9 cellular contexts compared by ENCODE assay signal in genomic region chr5:139138790-139139189, GRCh38. TPM values are rescaled to one million over a fixed set of nuclear protein-coding genes. Genes with fewer than 3 reads are reported as not detected.
DNase-seq lines count a peak whose midpoint lies in the region; FAIRE-seq and TF ChIP-seq lines count a peak whose summit lies in the region.
"Had no signal": no experiment of that assay in that cellular context is flagged by ENCODE, and none has a peak within 500 bp of the region (broad histone marks: within the 10 kb centered on the region; RNA-seq: fewer than 3 reads in every experiment).

No MANE protein-coding gene starts in this region.

- no CpG with 5 or more reads among the region's 4 CpGs for WGBS in trophoblast cell (ENCODE audit: extremely low coverage, insufficient coverage, insufficient read length)

- H3K14ac ChIP-seq in trophoblast cell (ENCODE audit: low read length): no peak overlapping the region

- no peak overlapping the region for H4K8ac ChIP-seq in trophoblast cell (ENCODE audit: low read depth, low read length)

- H3K36me3 ChIP-seq in endothelial cell of umbilical vein (ENCODE audit: control insufficient read depth in 2 of 2, extremely low read depth in 1 of 2, insufficient read depth in 2 of 2, low read length in 2 of 2) (no peaks in the 10 kb centered on the region), trophoblast cell (ENCODE audit: control insufficient read depth in 1 of 2, insufficient read depth in 2 of 2, low read length in 2 of 2) (no peaks in the 10 kb centered on the region), WERI-Rb-1 (peaks cover 3% of the 10 kb centered on the region; the same call in 1 of the 2 replicates)

- intact Hi-C loops in endothelial cell of umbilical vein (cut with micrococcal nuclease): loop anchor here (5.0 kb wide), 2 partner anchors 201 to 496 kb away; no protein-coding TSS in a partner anchor

- no peak for TF ChIP-seq POLR2A in endothelial cell of umbilical vein (IDR thresholded peaks at IDR 0.05; ENCODE audit: low read depth, low read length)

- no peaks in the 10 kb centered on the region for H3K9me1 ChIP-seq in endothelial cell of umbilical vein (replicated peaks; ENCODE audit: control insufficient read depth, extremely low read depth, insufficient read depth, low read length)

- no peak overlapping the region for H3K4ac ChIP-seq in trophoblast cell (ENCODE audit: low read depth, low read length)

- CTCF ChIA-PET in endothelial cell of umbilical vein (lab: Charles Lee): interaction anchor here (0.8 to 2.3 kb wide), 9 partner anchors 11 to 498 kb away, joined by 3 to 11 read pairs (median 5); no protein-coding TSS in a partner anchor

- dilution Hi-C loops in endothelial cell of umbilical vein (cut with MboI; ENCODE audit: extremely low pct_ligation_motif_present, low sequenced_read_pairs): no loop called here

- H3K18ac ChIP-seq in trophoblast cell (ENCODE audit: low read length): no peak overlapping the region

- H3K27ac ChIP-seq in endothelial cell of umbilical vein (ENCODE audit: insufficient read depth, low read depth, low read length) (no peak overlapping the region), trophoblast cell (ENCODE audit: low read depth, low read length) (no peak overlapping the region), WERI-Rb-1 (no peak overlapping the region)
- H3K27ac ChIP-seq: KMS-11 had no signal

- H3K4me3 ChIP-seq in endothelial cell of umbilical vein (replicated peaks in 1 of 3; ENCODE audit: insufficient read depth in 1 of 3, low read depth in 1 of 3, low read length in 3 of 3) (no peak overlapping the region), trophoblast cell (ENCODE audit: low read depth, low read length) (no peak overlapping the region), WERI-Rb-1 (ENCODE audit: low read depth, low read length) (no peak overlapping the region)

- H3K27me3 ChIP-seq in endothelial cell of umbilical vein (ENCODE audit: control insufficient read depth in 2 of 2, insufficient read depth in 2 of 2, low read length in 2 of 2): no peaks in the 10 kb centered on the region
- no peaks in the 10 kb centered on the region for H3K27me3 ChIP-seq in trophoblast cell (ENCODE audit: insufficient read depth, low read length)
- no peaks in the 10 kb centered on the region for H3K27me3 ChIP-seq in WERI-Rb-1 (ENCODE audit: insufficient read depth, low read depth, severe bottlenecking)

- no peak overlapping the region for H4K12ac ChIP-seq in trophoblast cell (ENCODE audit: low read depth, low read length)

- H3K23ac ChIP-seq in trophoblast cell (ENCODE audit: low read length): no peak overlapping the region

- H3K4me2 ChIP-seq in endothelial cell of umbilical vein (ENCODE audit: insufficient read depth, low read length): no peak overlapping the region
- no peak overlapping the region for H3K4me2 ChIP-seq in trophoblast cell (ENCODE audit: low read length)
- H3K4me2 ChIP-seq: KMS-11 had no signal

- H3K9ac ChIP-seq in endothelial cell of umbilical vein (replicated peaks; ENCODE audit: extremely low read depth, insufficient read depth, low read length): no peak overlapping the region
- no peak overlapping the region for H3K9ac ChIP-seq in trophoblast cell (ENCODE audit: low read length)
- H3K9ac ChIP-seq: KMS-11 had no signal

- H4K20me1 ChIP-seq in endothelial cell of umbilical vein (replicated peaks; ENCODE audit: control insufficient read depth, extremely low read depth, insufficient read depth, low read length): no peaks in the 10 kb centered on the region

- POLR2A ChIA-PET in endothelial cell of umbilical vein (lab: Charles Lee): no interaction called here

- H3K79me1 ChIP-seq in trophoblast cell (ENCODE audit: low read length): no peaks in the 10 kb centered on the region

- peaks cover 11% of the 10 kb centered on the region for H3K4me1 ChIP-seq in endothelial cell of umbilical vein (ENCODE audit: control insufficient read depth, extremely low read depth, insufficient read depth, low read length)
- H3K4me1 ChIP-seq in trophoblast cell (ENCODE audit: control insufficient read depth in 1 of 2, insufficient read depth in 2 of 2, low read length in 2 of 2): peaks cover 0 to 8% of the 10 kb centered on the region in 2 experiments

- no peak overlapping the region for H2BK5ac ChIP-seq in trophoblast cell (ENCODE audit: low read depth, low read length, poor library complexity)

- H2BK120ac ChIP-seq in trophoblast cell (ENCODE audit: insufficient read depth, low read length, poor library complexity): no peak overlapping the region

- no peaks in the 10 kb centered on the region for H3K9me3 ChIP-seq in endothelial cell of umbilical vein (replicated peaks; ENCODE audit: control insufficient read depth, insufficient read depth, low read length)
- no peaks in the 10 kb centered on the region for H3K9me3 ChIP-seq in trophoblast cell (ENCODE audit: insufficient read depth, low read depth, low read length)
- H3K9me3 ChIP-seq in WERI-Rb-1 (ENCODE audit: severe bottlenecking): no peaks in the 10 kb centered on the region

- H2AFZ ChIP-seq in endothelial cell of umbilical vein (ENCODE audit: low read depth, low read length) (no peak overlapping the region), trophoblast cell (ENCODE audit: insufficient read depth, low read length, poor library complexity) (no peak overlapping the region)

- BruUV-seq in endothelial cell of umbilical vein (replicated peaks; lab: Mats Ljungman, UMichigan): no TSS peak

- FAIRE-seq in endothelial cell of umbilical vein (lab: Jason Lieb, UNC): peak; percentile 87

- no peak overlapping the region for H2BK12ac ChIP-seq in trophoblast cell (ENCODE audit: low read length)

- H3K79me2 ChIP-seq in endothelial cell of umbilical vein (ENCODE audit: control insufficient read depth, insufficient read depth, low read length) (no peaks in the 10 kb centered on the region), trophoblast cell (ENCODE audit: control insufficient read depth, insufficient read depth, low read length, poor library complexity) (no peaks in the 10 kb centered on the region)

- no peak overlapping the region for H4K91ac ChIP-seq in trophoblast cell (ENCODE audit: low read depth, low read length)

- DNase-seq in ELF-1 (ENCODE audit: low read depth, low spot score) (peak; percentile 27), NCI-H446 (lab: John Stamatoyannopoulos, UW) (peak; percentile 5 to 66), endothelial cell of umbilical vein (ENCODE audit: low read depth, low spot score) (peak; percentile 32), trophoblast cell (peak; percentile 14 to 28), WERI-Rb-1 (no peak), OCI-M2 (lab: John Stamatoyannopoulos, UW; ENCODE audit: unreplicated experiment) (no peak), DMS114 treated with DMSO at 0.1 percent for 48 hours (lab: John Stamatoyannopoulos, UW; ENCODE audit: unreplicated experiment) (no peak), mesenteric fat pad (ENCODE audit: low spot score) (no peak)

- no peak for TF ChIP-seq CTCF in endothelial cell of umbilical vein (IDR thresholded peaks at IDR 0.05; ENCODE audit: extremely low read depth in 1 of 2, insufficient read depth in 1 of 2, low read depth in 1 of 2, low read length in 2 of 2)
- no peak for TF ChIP-seq CTCF in WERI-Rb-1 (IDR thresholded peaks at IDR 0.05; ENCODE audit: low read depth, low read length)

- H2AK5ac ChIP-seq in trophoblast cell (ENCODE audit: low read length): no peak overlapping the region

TF ChIP-seq in endothelial cell of umbilical vein, 7 proteins besides CTCF, POLR2A, EP300 and RAD21:
- TF ChIP-seq GATA2 (IDR thresholded peaks at IDR 0.05; ENCODE audit: insufficient read depth, insufficient read length, low read depth, low read length): no peak
- no peak for TF ChIP-seq MYC (IDR thresholded peaks at IDR 0.05; ENCODE audit: low read depth, low read length)
- no peak for TF ChIP-seq POLR2AphosphoS5 (IDR thresholded peaks at IDR 0.05; ENCODE audit: insufficient read depth, low read depth, low read length)
- peak; percentile 9 for TF ChIP-seq JUN (IDR thresholded peaks at IDR 0.05; ENCODE audit: borderline replicate concordance, insufficient read depth, insufficient read length, low read depth)
- no peak for TF ChIP-seq EZH2 (IDR thresholded peaks at IDR 0.05; ENCODE audit: borderline replicate concordance, low read depth, low read length, severe bottlenecking)
- TF ChIP-seq MAX (IDR thresholded peaks at IDR 0.05; ENCODE audit: insufficient read depth, insufficient read length): no peak
- TF ChIP-seq FOS (IDR thresholded peaks at IDR 0.05; ENCODE audit: borderline replicate concordance, insufficient read depth, low read length): peak; percentile 33

RNA-seq across cellular contexts. Expression of gene SIL1, which starts 59.4 kb away (rescaled TPM):
- total RNA-seq in endothelial cell of umbilical vein (35.4 and 47.6 TPM in 2 replicates), mesenteric fat pad (66.6 TPM)
- polyA plus RNA-seq in endothelial cell of umbilical vein: 67.2 and 110 TPM in 2 replicates
- polyA plus RNA-seq in endothelial cell of umbilical vein (2011; cell fraction: cytosol; rRNA removed): 44.2 and 57.5 TPM in 2 replicates
- 21.5 and 22.9 TPM in 2 replicates for polyA plus RNA-seq in endothelial cell of umbilical vein (2011; cell fraction: nucleus; rRNA removed)
- 43.9 and 50.4 TPM in 2 replicates for polyA plus RNA-seq in endothelial cell of umbilical vein (2012)
- 29.5 and 34.0 TPM in 2 replicates for polyA minus RNA-seq in endothelial cell of umbilical vein
- 17.8 TPM for polyA minus RNA-seq in endothelial cell of umbilical vein (2011; cell fraction: cytosol; rRNA and poly(A)+ RNA removed)
- polyA minus RNA-seq in endothelial cell of umbilical vein (2011; cell fraction: nucleus; rRNA and poly(A)+ RNA removed): 11.9 and 13.7 TPM in 2 replicates
- 16.3 and 18.0 TPM in 2 replicates for polyA plus RNA-seq in trophoblast cell (2013)

Comparison
In these comparisons a context has a peak if more than half of its experiments do, and no peak if none do; other contexts are left out.
1. DNase-seq: peak in ELF-1 (single experiment), NCI-H446 (2 of 2), endothelial cell of umbilical vein (single experiment) and trophoblast cell (2 of 2); none in WERI-Rb-1 (single experiment), OCI-M2 (single experiment), DMS114 treated with DMSO at 0.1 percent for 48 hours (single experiment) and mesenteric fat pad (single experiment).